In genomic region chr6:148868314-148868713, GRCh38 we compare ENCODE assay signal across 13 cellular contexts.
DNase-seq lines count a peak whose midpoint lies in the region; ATAC-seq and TF ChIP-seq lines count a peak whose summit lies in the region.
"Had no signal": no experiment of that assay in that cellular context is flagged by ENCODE, and none has a peak within 500 bp of the region (broad histone marks: within the 10 kb centered on the region; RNA-seq: fewer than 3 reads in every experiment).

No MANE protein-coding gene starts in this region.

- CTCF ChIA-PET in activated CD8-positive, alpha-beta T cell treated with anti-CD3 and anti-CD28 coated beads for 36 hours (lab: Charles Lee), result no interaction called here
- CTCF ChIA-PET in activated CD8-positive, alpha-beta T cell treated with anti-CD3 and anti-CD28 coated beads, Interleukin-2, amount 10 ng/mL, durations not matched to agents 7 days and 5 days (lab: Charles Lee), result interaction anchor here (0.5 kb wide), 1 partner anchor 24 kb away, joined by 3 read pairs; no protein-coding TSS in a partner anchor

- POLR2A ChIA-PET in activated CD8-positive, alpha-beta T cell treated with anti-CD3 and anti-CD28 coated beads for 36 hours (lab: Charles Lee), result no interaction called here
- POLR2A ChIA-PET in activated CD8-positive, alpha-beta T cell treated with anti-CD3 and anti-CD28 coated beads, Interleukin-2, amount 10 ng/mL, durations not matched to agents 7 days and 5 days (lab: Charles Lee), result no interaction called here

- H3K27ac Mint-ChIP-seq in activated CD8-positive, alpha-beta T cell treated with anti-CD3 and anti-CD28 coated beads for 36 hours, result peak overlapping the region; percentile 61
- H3K27ac Mint-ChIP-seq in activated CD8-positive, alpha-beta T cell treated with anti-CD3 and anti-CD28 coated beads, Interleukin-2, amount 10 ng/mL, durations not matched to agents 7 days and 5 days, result no peak overlapping the region

- H3K4me1 Mint-ChIP-seq in activated CD8-positive, alpha-beta T cell treated with anti-CD3 and anti-CD28 coated beads for 36 hours (ENCODE audit: low read depth), result peaks cover 18% of the 10 kb centered on the region
- no peaks in the 10 kb centered on the region for H3K4me1 Mint-ChIP-seq in activated CD8-positive, alpha-beta T cell treated with anti-CD3 and anti-CD28 coated beads, Interleukin-2, amount 10 ng/mL, durations not matched to agents 7 days and 5 days (ENCODE audit: low read depth)

- intact Hi-C loops in activated CD8-positive, alpha-beta T cell treated with anti-CD3 and anti-CD28 coated beads for 36 hours (cut with micrococcal nuclease), result no loop called here

- no peak for TF ChIP-seq CTCF in activated CD8-positive, alpha-beta T cell treated with anti-CD3 and anti-CD28 coated beads for 36 hours (IDR thresholded peaks at IDR 0.05)

- no peak overlapping the region for H3K4me3 ChIP-seq in skeletal muscle cell (ENCODE audit: low read depth, low read length)
- H3K4me3 ChIP-seq: Peyer's patch had no signal

- DNase-seq in activated CD8-positive, alpha-beta T cell treated with anti-CD3 and anti-CD28 coated beads for 36 hours, result no peak
- no peak for DNase-seq in activated CD8-positive, alpha-beta T cell treated with anti-CD3 and anti-CD28 coated beads, Interleukin-2, amount 10 ng/mL, durations not matched to agents 7 days and 5 days
- DNase-seq in NCI-H226, result peak; percentile 88
- peak; percentile 57 for DNase-seq in dedifferentiated amniotic fluid mesenchymal stem cell (ENCODE audit: extremely low spot score)
- DNase-seq in skeletal muscle cell (ENCODE audit: low read depth), result peak; percentile 45
- DNase-seq in activated gamma-delta T cell treated with Interleukin-2 at 50 U/mL for 16 hours, result no peak
- DNase-seq: ACHN, DMS153, islet precursor cell, NCI-H2227 treated with DMSO at 0.1 percent for 48 hours, Peyer's patch had no signal

- ATAC-seq in activated CD8-positive, alpha-beta T cell treated with anti-CD3 and anti-CD28 coated beads for 36 hours, result peak; percentile 71
- ATAC-seq in activated CD8-positive, alpha-beta T cell treated with anti-CD3 and anti-CD28 coated beads, Interleukin-2, amount 10 ng/mL, durations not matched to agents 7 days and 5 days, result no peak
- ATAC-seq in HG03520 (IDR thresholded peaks at IDR 0.05; ENCODE audit: unreplicated experiment) (no peak), HG03045 (IDR thresholded peaks at IDR 0.05; ENCODE audit: unreplicated experiment) (no peak)

- H3K27me3 Mint-ChIP-seq in activated CD8-positive, alpha-beta T cell treated with anti-CD3 and anti-CD28 coated beads for 36 hours, result no peaks in the 10 kb centered on the region
- peaks cover 2% of the 10 kb centered on the region for H3K27me3 Mint-ChIP-seq in activated CD8-positive, alpha-beta T cell treated with anti-CD3 and anti-CD28 coated beads, Interleukin-2, amount 10 ng/mL, durations not matched to agents 7 days and 5 days (ENCODE audit: low read depth)

- no peaks in the 10 kb centered on the region for H3K36me3 Mint-ChIP-seq in activated CD8-positive, alpha-beta T cell treated with anti-CD3 and anti-CD28 coated beads for 36 hours (ENCODE audit: low read depth)
- H3K36me3 Mint-ChIP-seq in activated CD8-positive, alpha-beta T cell treated with anti-CD3 and anti-CD28 coated beads, Interleukin-2, amount 10 ng/mL, durations not matched to agents 7 days and 5 days (ENCODE audit: low read depth), result no peaks in the 10 kb centered on the region

- no peak overlapping the region for H3K4me3 Mint-ChIP-seq in activated CD8-positive, alpha-beta T cell treated with anti-CD3 and anti-CD28 coated beads for 36 hours
- H3K4me3 Mint-ChIP-seq in activated CD8-positive, alpha-beta T cell treated with anti-CD3 and anti-CD28 coated beads, Interleukin-2, amount 10 ng/mL, durations not matched to agents 7 days and 5 days, result no peak overlapping the region

- H3K9me3 Mint-ChIP-seq in activated CD8-positive, alpha-beta T cell treated with anti-CD3 and anti-CD28 coated beads for 36 hours, result no peaks in the 10 kb centered on the region
- H3K9me3 Mint-ChIP-seq in activated CD8-positive, alpha-beta T cell treated with anti-CD3 and anti-CD28 coated beads, Interleukin-2, amount 10 ng/mL, durations not matched to agents 7 days and 5 days (ENCODE audit: insufficient read depth), result no peaks in the 10 kb centered on the region

Comparison
In these comparisons a context has a peak if more than half of its experiments do, and no peak if none do; other contexts are left out.
1. DNase-seq: peak in NCI-H226 (single experiment), dedifferentiated amniotic fluid mesenchymal stem cell (single experiment) and skeletal muscle cell (single experiment); none in activated CD8-positive, alpha-beta T cell treated with anti-CD3 and anti-CD28 coated beads for 36 hours (single experiment), activated CD8-positive, alpha-beta T cell treated with anti-CD3 and anti-CD28 coated beads, Interleukin-2, amount 10 ng/mL, durations not matched to agents 7 days and 5 days (single experiment) and activated gamma-delta T cell treated with Interleukin-2 at 50 U/mL for 16 hours (single experiment).